9 cellular contexts compared by ENCODE assay signal in the genomic region with DNA sequence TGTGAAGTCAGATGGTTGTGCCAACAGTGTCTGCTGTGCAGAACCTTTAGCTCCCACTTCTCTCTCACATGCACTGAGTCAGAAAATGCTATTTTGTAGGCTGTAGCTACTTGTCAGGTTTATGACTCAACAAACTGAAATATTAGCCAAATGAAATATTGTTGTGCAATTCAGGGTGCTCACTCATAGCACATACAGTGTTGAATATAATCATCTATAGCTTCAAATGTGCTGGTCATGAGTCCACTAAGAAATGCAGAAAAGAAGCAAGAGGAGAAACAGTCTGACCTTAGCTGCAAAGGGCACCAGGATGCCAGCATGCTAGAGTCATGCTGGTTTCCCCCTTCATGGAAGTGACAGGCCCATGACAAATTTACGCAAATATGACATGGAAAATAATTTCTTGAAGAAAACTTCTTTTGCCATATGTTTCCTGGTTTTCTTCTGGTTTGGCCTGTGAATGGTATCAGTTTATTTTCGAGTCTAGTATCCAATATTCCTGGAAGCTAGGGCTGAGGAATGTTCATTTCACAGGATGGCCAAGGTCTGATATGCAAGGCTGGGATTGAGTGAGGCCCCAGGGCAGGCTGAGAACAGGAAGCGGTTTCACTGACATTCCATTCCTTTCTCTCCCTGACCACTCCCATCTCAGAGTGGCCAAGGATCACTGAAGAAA. TPM values are rescaled to one million over a fixed set of nuclear protein-coding genes. Genes with fewer than 3 reads are reported as not detected.
DNase-seq lines count a peak whose midpoint lies in the region; TF ChIP-seq lines count a peak whose summit lies in the region.
"Had no signal": no experiment of that assay in that cellular context is flagged by ENCODE, and none has a peak within 500 bp of the region (broad histone marks: within the 10 kb centered on the region; RNA-seq: fewer than 3 reads in every experiment).

No MANE protein-coding gene starts in this region.

- H3K4me1 ChIP-seq in adrenal gland (replicated peaks in 1 of 2), result peaks cover 0 to 30% of the 10 kb centered on the region in 2 donors
- H3K4me1 ChIP-seq in right atrium auricular region, result peaks cover 0 to 47% of the 10 kb centered on the region in 2 donors

- H3K4me3 ChIP-seq in HFF-Myc (replicated peaks; ENCODE audit: low read depth, low read length) (no peak overlapping the region), adrenal gland (no peak overlapping the region), right atrium auricular region (no peak overlapping the region), skin epidermis (no peak overlapping the region)

- intact Hi-C loops in adrenal gland (cut with DNase I), result no loop called here

- WGBS in adrenal gland, 4 donors, result 55 to 65% (median 61%) methylated on average over 3 of the region's 3 CpGs

- H3K27ac ChIP-seq in adrenal gland (peak overlapping the region in 3 of 5 donors; percentile 15 to 79 (median 41)), right atrium auricular region (peak overlapping the region; percentile 70 to 76), skin epidermis (peak overlapping the region in 18 of 21 experiments; percentile 10 to 77 (median 52))

- in situ Hi-C loops in GM13976 (cut with MboI; ENCODE audit: low sequenced_read_pairs, unreplicated experiment), result no loop called here

- no peaks in the 10 kb centered on the region for H3K36me3 ChIP-seq in adrenal gland (replicated peaks in 1 of 2)
- no peaks in the 10 kb centered on the region for H3K36me3 ChIP-seq in right atrium auricular region

- peaks cover 0 to 7% (median 0%) of the 10 kb centered on the region in 3 donors for H3K9me3 ChIP-seq in adrenal gland (replicated peaks in 1 of 3)
- H3K9me3 ChIP-seq in right atrium auricular region, result no peaks in the 10 kb centered on the region

- TF ChIP-seq CTCF in HFF-Myc (IDR thresholded peaks at IDR 0.05; ENCODE audit: low read depth, low read length, missing control alignments), result no peak
- TF ChIP-seq CTCF in adrenal gland (IDR thresholded peaks at IDR 0.05), result no peak
- no peak for TF ChIP-seq CTCF in right atrium auricular region (IDR thresholded peaks at IDR 0.05)
- no peak for TF ChIP-seq CTCF in GM13976 (IDR thresholded peaks at IDR 0.05; ENCODE audit: borderline replicate concordance, control extremely low read depth, extremely low read depth, insufficient read depth, missing control alignments)

- TF ChIP-seq POLR2A in adrenal gland (IDR thresholded peaks at IDR 0.05), result no peak

- H3K27me3 ChIP-seq in adrenal gland (no peaks in the 10 kb centered on the region), right atrium auricular region (no peaks in the 10 kb centered on the region)

- DNase-seq in HFF-Myc (ENCODE audit: extremely low read depth, low read depth) (peak; percentile 80), adrenal gland (peak in 6 of 7 donors; percentile 33 to 65 (median 42)), right atrium auricular region (ENCODE audit: low spot score) (peak; percentile 69), NCI-H1417 treated with DMSO at 0.1 percent for 48 hours (lab: John Stamatoyannopoulos, UW) (no peak), GM13976 (ENCODE audit: low spot score) (no peak), NCI-H748 treated with DMSO at 0.1 percent for 48 hours (lab: John Stamatoyannopoulos, UW) (no peak)
- DNase-seq in activated CD4-positive, alpha-beta T cell treated with anti-CD3 and anti-CD28 coated beads, Interleukin-2, amount 50 U/mL, for 48 hours, result no peak
- DNase-seq: activated B cell treated with CpG ODN at 0.5 μM for 24 hours had no signal

RNA-seq across cellular contexts. Expression of a gene that starts 10.3 kb away (rescaled TPM):
- total RNA-seq in adrenal gland, result 10 to 100 TPM in 1 of 8 donors, 1 to 10 TPM in 7; 2.4 to 13.9 (median 6.2) TPM
- polyA plus RNA-seq in adrenal gland, result 10 to 100 TPM in 1 of 3 donors, 1 to 10 TPM in 2; 2.2 to 18.8 (median 5.4) TPM
- 10 to 100 TPM; 19.4 to 21.5 TPM for total RNA-seq in right atrium auricular region

RNA-seq across cellular contexts. Expression of a gene that starts 48.7 kb away (rescaled TPM):
- total RNA-seq in adrenal gland (10 to 100 TPM; 13.2 to 21.8 (median 15.9) TPM), right atrium auricular region (10 to 100 TPM in 1 of 2 donors, 1 to 10 TPM in 1; 8.3 to 11.5 TPM)
- polyA plus RNA-seq in adrenal gland, result 10 to 100 TPM in 2 of 3 donors, 1 to 10 TPM in 1; 9.8 to 25.9 (median 10.3) TPM

Comparison
In these comparisons a context has a peak if more than half of its experiments do, and no peak if none do; other contexts are left out.
1. DNase-seq: peak in HFF-Myc (single experiment), adrenal gland (6 of 7) and right atrium auricular region (single experiment); none in NCI-H1417 treated with DMSO at 0.1 percent for 48 hours (single experiment), GM13976 (single experiment), NCI-H748 treated with DMSO at 0.1 percent for 48 hours (single experiment) and activated CD4-positive, alpha-beta T cell treated with anti-CD3 and anti-CD28 coated beads, Interleukin-2, amount 50 U/mL, for 48 hours (0 of 2).
2. Peak in every context shown above with its lines, with median percentiles within 50 percentile points of each other: H3K27ac ChIP-seq.